16 cellular contexts compared by ENCODE assay signal in genomic region chr2:5453648-5454390, GRCh38.
DNase-seq lines count a peak whose midpoint lies in the region; ATAC-seq and TF ChIP-seq lines count a peak whose summit lies in the region.
"Had no signal": no experiment of that assay in that cellular context is flagged by ENCODE, and none has a peak within 500 bp of the region (broad histone marks: within the 10 kb centered on the region; RNA-seq: fewer than 3 reads in every experiment).

No MANE protein-coding gene starts in this region.

- no peak overlapping the region for H3K27ac ChIP-seq in IMR-90 (ENCODE audit: insufficient read depth, low read length)
- H3K27ac ChIP-seq in RWPE2 (ENCODE audit: poor library complexity, severe bottlenecking) = no peak overlapping the region
- no peak overlapping the region for H3K27ac ChIP-seq in esophagus muscularis mucosa (replicated peaks in 1 of 4)
- H3K27ac ChIP-seq: PC-9, VCaP had no signal

- H4K5ac ChIP-seq in IMR-90 (ENCODE audit: low read depth, low read length) = no peak overlapping the region

- no peak overlapping the region; the same call in 1 of the 2 replicates for H3K4me2 ChIP-seq in IMR-90 (ENCODE audit: low read depth, low read length)
- H3K4me2 ChIP-seq: PC-9 had no signal

- no peaks in the 10 kb centered on the region for H4K20me1 ChIP-seq in IMR-90 (ENCODE audit: insufficient read depth, low read length)

- no peak overlapping the region for H2BK5ac ChIP-seq in IMR-90 (ENCODE audit: low read depth, low read length, poor library complexity, severe bottlenecking)

- H3K23ac ChIP-seq in IMR-90 (ENCODE audit: low read depth, low read length) = no peak overlapping the region

- H2BK120ac ChIP-seq in IMR-90 (ENCODE audit: low read depth, low read length) = no peak overlapping the region

- no peak overlapping the region for H3K9ac ChIP-seq in IMR-90 (ENCODE audit: low read depth, low read length)

- TF ChIP-seq CTCF in IMR-90 (conservative IDR thresholded peaks at IDR 0.05; ENCODE audit: low read depth, low read length) = no peak
- no peak for TF ChIP-seq CTCF in RWPE2 (IDR thresholded peaks at IDR 0.05; ENCODE audit: poor library complexity, severe bottlenecking)
- TF ChIP-seq CTCF in esophagus muscularis mucosa (IDR thresholded peaks at IDR 0.05) = no peak

- in situ Hi-C loops in IMR-90 (cut with MboI; ENCODE audit: low sequenced_read_pairs) = no loop called here

- no peak overlapping the region for H2AK9ac ChIP-seq in IMR-90 (replicated peaks; ENCODE audit: low read depth, low read length, poor library complexity)

- dilution Hi-C loops in IMR-90 (cut with HindIII; ENCODE audit: low sequenced_read_pairs, unreplicated experiment) = no loop called here

- no peaks in the 10 kb centered on the region for H3K9me1 ChIP-seq in IMR-90 (ENCODE audit: insufficient read depth, low read length)

- intact Hi-C loops in IMR-90 (cut with micrococcal nuclease) = no loop called here
- intact Hi-C loops in esophagus muscularis mucosa (cut with DNase I) = no loop called here

- H2BK20ac ChIP-seq in IMR-90 (ENCODE audit: low read depth, low read length) = no peak overlapping the region

- no peak overlapping the region for H2AK5ac ChIP-seq in IMR-90 (ENCODE audit: low read depth, low read length)

- POLR2A ChIA-PET in IMR-90 (lab: Charles Lee; ENCODE audit: unreplicated experiment) = no interaction called here

- H3K4me1 ChIP-seq in IMR-90 (ENCODE audit: control insufficient read depth, insufficient read depth, low read length) = no peaks in the 10 kb centered on the region
- H3K4me1 ChIP-seq in RWPE2 (ENCODE audit: insufficient read depth, poor library complexity, severe bottlenecking) = no peaks in the 10 kb centered on the region
- no peaks in the 10 kb centered on the region for H3K4me1 ChIP-seq in esophagus muscularis mucosa

- H3K4me3 ChIP-seq in IMR-90 (ENCODE audit: insufficient read depth, low read depth, low read length) (no peak overlapping the region), RWPE2 (ENCODE audit: severe bottlenecking) (no peak overlapping the region), esophagus muscularis mucosa (no peak overlapping the region)
- H3K4me3 ChIP-seq: K562, PC-9 had no signal

- H3K9me3 ChIP-seq in IMR-90 (ENCODE audit: control insufficient read depth, insufficient read depth, low read length) = peaks cover 4% of the 10 kb centered on the region; the same call in 1 of the 2 replicates
- H3K9me3 ChIP-seq in RWPE2 (ENCODE audit: severe bottlenecking) = no peaks in the 10 kb centered on the region
- no peaks in the 10 kb centered on the region for H3K9me3 ChIP-seq in esophagus muscularis mucosa

- no TSS peak for BruUV-seq in IMR-90 (replicated peaks; lab: Mats Ljungman, UMichigan)

- H3K27me3 ChIP-seq in IMR-90 (ENCODE audit: control insufficient read depth, insufficient read depth, low read length) (no peaks in the 10 kb centered on the region), RWPE2 (ENCODE audit: insufficient read depth, poor library complexity, severe bottlenecking) (no peaks in the 10 kb centered on the region), esophagus muscularis mucosa (no peaks in the 10 kb centered on the region)

- no peak overlapping the region for H4K8ac ChIP-seq in IMR-90 (ENCODE audit: low read depth in 2 of 2, low read length in 2 of 2)

- H3K18ac ChIP-seq in IMR-90 (ENCODE audit: low read depth, low read length) = no peak overlapping the region

- TF ChIP-seq RAD21 in IMR-90 (IDR thresholded peaks at IDR 0.05; ENCODE audit: low read length) = no peak

- H3K36me3 ChIP-seq in IMR-90 (ENCODE audit: control insufficient read depth, insufficient read depth, low read length) (no peaks in the 10 kb centered on the region), RWPE2 (ENCODE audit: low read depth) (no peaks in the 10 kb centered on the region), esophagus muscularis mucosa (no peaks in the 10 kb centered on the region)

- CTCF ChIA-PET in IMR-90 (lab: Yijun Ruan, JAX) = no interaction called here

- no peak overlapping the region for H3K4ac ChIP-seq in IMR-90 (ENCODE audit: low read depth, low read length)

- no peak for TF ChIP-seq EP300 in esophagus muscularis mucosa (IDR thresholded peaks at IDR 0.05)

- no peak overlapping the region for H2AFZ ChIP-seq in IMR-90 (replicated peaks; ENCODE audit: low read length, poor library complexity)
- H2AFZ ChIP-seq: PC-9 had no signal

- DNase-seq in IMR-90 (peak; percentile 31), RWPE2 (ENCODE audit: low spot score) (no peak), esophagus muscularis mucosa (ENCODE audit: extremely low spot score) (peak; percentile 77), non-pigmented ciliary epithelial cell (ENCODE audit: low read depth) (peak; percentile 42), HT-29 (ENCODE audit: low spot score) (no peak), NCI-H526 treated with DMSO at 0.1 percent for 48 hours (lab: John Stamatoyannopoulos, UW) (no peak)
- DNase-seq: activated CD8-positive, alpha-beta memory T cell treated with anti-CD3 and anti-CD28 coated beads for 24 hours; left cardiac atrium; NCI-H1048; NCI-H446 treated with DMSO at 0.1 percent for 48 hours; PC-9 had no signal

- no peaks in the 10 kb centered on the region for H3K79me1 ChIP-seq in IMR-90 (ENCODE audit: low read depth in 1 of 2, low read length in 2 of 2)

- ATAC-seq in IMR-90 (ENCODE audit: low read depth) (no peak), RWPE2 (ENCODE audit: low read depth) (peak; percentile 42; the same call in 1 of the 3 replicates), GM21529 (IDR thresholded peaks at IDR 0.05; ENCODE audit: unreplicated experiment) (no peak), HG03159 (IDR thresholded peaks at IDR 0.05; ENCODE audit: unreplicated experiment) (no peak)
- ATAC-seq: activated T-helper 17 cell treated with anti-CD3 and anti-CD28 coated beads, Interleukin-2, amount 50 U/mL, for 72 hours; K562; left cardiac atrium had no signal

- no peak overlapping the region for H3K56ac ChIP-seq in IMR-90 (ENCODE audit: extremely low read depth, insufficient read depth, low read length)

- TF ChIP-seq POLR2A in IMR-90 (IDR thresholded peaks at IDR 0.05; ENCODE audit: low read depth, low read length) (no peak), esophagus muscularis mucosa (IDR thresholded peaks at IDR 0.05; ENCODE audit: low read depth) (no peak)

- WGBS in IMR-90 (ENCODE audit: extremely low coverage in 2 of 2, insufficient read length in 1 of 2), 2 experiments = 10% methylated on average over 6 of the region's 14 CpGs; no CpG with 5 or more reads in 1 of the 2 experiments
- WGBS in esophagus muscularis mucosa = 59% methylated on average over 14 of the region's 14 CpGs

- H2BK15ac ChIP-seq in IMR-90 (ENCODE audit: low read depth, low read length) = no peak overlapping the region

- no peak overlapping the region for H3K14ac ChIP-seq in IMR-90 (replicated peaks; ENCODE audit: low read depth, low read length)

- no peak overlapping the region for H4K91ac ChIP-seq in IMR-90 (ENCODE audit: insufficient read depth, low read depth, low read length)

TF ChIP-seq in IMR-90, 13 proteins besides CTCF, POLR2A, EP300 and RAD21:
- TF ChIP-seq MXI1 (IDR thresholded peaks at IDR 0.05; ENCODE audit: borderline replicate concordance, low read depth, low read length) = no peak
- no peak for TF ChIP-seq CEBPB (IDR thresholded peaks at IDR 0.05; ENCODE audit: low read depth, low read length)
- TF ChIP-seq BHLHE40 (IDR thresholded peaks at IDR 0.05; ENCODE audit: low read depth, low read length) = no peak
- no peak for TF ChIP-seq FOS (IDR thresholded peaks at IDR 0.05; ENCODE audit: low read depth, low read length)
- TF ChIP-seq SMC3 (IDR thresholded peaks at IDR 0.05; ENCODE audit: low read depth, low read length) = no peak
- TF ChIP-seq USF2 (IDR thresholded peaks at IDR 0.05; ENCODE audit: low read depth, low read length) = no peak
- TF ChIP-seq CHD1 (IDR thresholded peaks at IDR 0.05; ENCODE audit: low read depth, low read length) = no peak
- no peak for TF ChIP-seq RCOR1 (IDR thresholded peaks at IDR 0.05; ENCODE audit: insufficient replicate concordance, low read length)
- no peak for TF ChIP-seq ELK1 (IDR thresholded peaks at IDR 0.05; ENCODE audit: borderline replicate concordance, low read depth, low read length)
- TF ChIP-seq MAFK (IDR thresholded peaks at IDR 0.05; ENCODE audit: low read depth, low read length) = no peak
- no peak for TF ChIP-seq RFX5 (IDR thresholded peaks at IDR 0.05; ENCODE audit: low read depth, low read length)
- TF ChIP-seq MAZ (IDR thresholded peaks at IDR 0.05; ENCODE audit: borderline replicate concordance, low read depth, low read length) = no peak
- no peak for TF ChIP-seq NFE2L2 (IDR thresholded peaks at IDR 0.05; ENCODE audit: low read depth, low read length)

Comparison
In these comparisons a context has a peak if more than half of its experiments do, and no peak if none do; other contexts are left out.
1. DNase-seq: peak in IMR-90 (single experiment), esophagus muscularis mucosa (single experiment) and non-pigmented ciliary epithelial cell (single experiment); none in RWPE2 (single experiment), HT-29 (single experiment) and NCI-H526 treated with DMSO at 0.1 percent for 48 hours (single experiment).